In the genomic region with DNA sequence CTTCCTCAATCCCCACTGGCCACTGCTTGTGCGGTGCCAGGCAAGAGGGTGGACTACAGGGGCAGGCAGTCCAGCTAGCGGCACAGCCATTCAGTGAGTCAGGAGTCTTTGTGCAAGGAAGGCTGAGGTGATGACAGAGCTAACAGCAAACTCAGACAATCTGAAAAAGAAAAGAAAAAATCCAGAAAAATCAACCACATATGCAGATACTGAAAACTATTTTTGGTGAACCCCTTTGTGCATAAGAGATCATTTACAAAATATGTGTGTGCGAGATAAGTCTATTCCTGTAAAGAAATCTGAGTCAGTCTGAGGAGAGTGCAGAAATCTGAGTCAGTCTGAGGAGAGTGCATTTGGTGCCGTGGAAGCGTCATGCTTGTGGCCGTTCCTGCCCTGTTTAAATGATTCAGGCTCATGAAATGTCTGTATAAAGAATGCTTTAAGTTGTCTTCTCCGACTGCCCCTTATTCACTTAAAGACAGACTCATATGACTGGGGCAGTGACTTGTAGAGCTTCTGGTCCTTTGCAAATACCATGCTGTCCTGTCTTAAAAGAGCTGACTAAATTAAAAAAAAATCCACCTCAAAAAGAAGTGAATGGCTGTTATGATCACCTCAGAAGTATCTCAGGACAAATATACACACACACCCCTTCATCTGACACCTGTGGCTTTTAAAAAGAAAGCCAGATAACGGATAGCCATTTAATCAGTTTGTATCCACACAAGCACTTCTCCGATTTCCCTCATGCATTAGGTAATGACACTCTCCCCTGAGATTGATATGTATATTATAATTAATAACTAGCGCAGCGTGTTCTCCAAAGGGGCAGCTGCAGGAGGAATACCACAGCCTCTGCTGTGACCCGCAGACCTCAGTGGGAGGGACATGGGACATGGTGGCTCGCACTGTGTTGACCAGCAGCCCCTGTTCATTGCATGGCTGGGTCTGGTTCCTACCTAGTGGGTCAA, we compare ENCODE assay signal across 9 cellular contexts. TPM values are rescaled to one million over a fixed set of nuclear protein-coding genes. Genes with fewer than 3 reads are reported as not detected.
DNase-seq lines count a peak whose midpoint lies in the region; ATAC-seq and TF ChIP-seq lines count a peak whose summit lies in the region.
"Had no signal": no experiment of that assay in that cellular context is flagged by ENCODE, and none has a peak within 500 bp of the region (broad histone marks: within the 10 kb centered on the region; RNA-seq: fewer than 3 reads in every experiment).

No MANE protein-coding gene starts in this region.

- H3K27ac ChIP-seq in dorsolateral prefrontal cortex (peak overlapping the region in 43 of 59 donors; percentile 1 to 82 (median 58)), muscle layer of duodenum (ENCODE audit: low read length) (peak overlapping the region; percentile 90)
- H3K27ac ChIP-seq: SK-N-MC had no signal

- no peak for TF ChIP-seq CTCF in AG09309 (IDR thresholded peaks at IDR 0.05; ENCODE audit: control insufficient read depth, insufficient read depth, low read depth, low read length, missing control alignments)
- TF ChIP-seq CTCF in dorsolateral prefrontal cortex (IDR thresholded peaks at IDR 0.05 in 54 of 56, conservative IDR thresholded peaks at IDR 0.05 in 2 of 56; ENCODE audit: low read depth in 1 of 56, partially characterized antibody in 56 of 56): no peak

- DNase-seq in AG09309 (ENCODE audit: low read depth): peak; percentile 95
- DNase-seq in NCI-H2107 treated with DMSO at 0.1 percent for 48 hours (lab: John Stamatoyannopoulos, UW; ENCODE audit: unreplicated experiment): peak; percentile 95
- DNase-seq in dorsolateral prefrontal cortex: peak in 6 of 10 donors; percentile 48 to 67 (median 61)
- no peak for DNase-seq in T-helper 1 cell
- no peak for DNase-seq in COR-L47 (lab: John Stamatoyannopoulos, UW)
- DNase-seq in NOMO-1 treated with DMSO at 0.1 percent for 48 hours (lab: John Stamatoyannopoulos, UW; ENCODE audit: unreplicated experiment): no peak

- H3K4me1 ChIP-seq in muscle layer of duodenum (ENCODE audit: control insufficient read depth in 1 of 2, insufficient read depth in 2 of 2, low read length in 2 of 2): peaks cover 1 to 6% of the 10 kb centered on the region in 2 donors

- H3K4me3 ChIP-seq in AG09309 (ENCODE audit: control insufficient read depth, low read depth, low read length): no peak overlapping the region
- H3K4me3 ChIP-seq in dorsolateral prefrontal cortex: peak overlapping the region in 6 of 59 donors; percentile 1 to 20 (median 4)
- no peak overlapping the region for H3K4me3 ChIP-seq in muscle layer of duodenum (ENCODE audit: low read depth in 1 of 2, low read length in 2 of 2)
- H3K4me3 ChIP-seq: SK-N-MC had no signal

- intact Hi-C loops in dorsolateral prefrontal cortex (cut with DNase I): no loop called here

- peaks cover 0 to under 1% of the 10 kb centered on the region in 2 donors for H3K36me3 ChIP-seq in muscle layer of duodenum (ENCODE audit: control insufficient read depth in 1 of 2, insufficient read depth in 2 of 2, low read length in 2 of 2)

- H3K27me3 ChIP-seq in dorsolateral prefrontal cortex (no peaks in the 10 kb centered on the region), muscle layer of duodenum (ENCODE audit: low read depth, low read length) (no peaks in the 10 kb centered on the region)

- H3K9me3 ChIP-seq in muscle layer of duodenum (ENCODE audit: control insufficient read depth in 1 of 2, low read length in 2 of 2): no peaks in the 10 kb centered on the region

- no peak for ATAC-seq in GM18909 (IDR thresholded peaks at IDR 0.05; ENCODE audit: poor library complexity, unreplicated experiment)

RNA-seq across cellular contexts. Expression of gene TRIO, which starts 47.3 kb away (rescaled TPM):
- 100 to 1,000 TPM; 171 to 414 (median 292) TPM for total RNA-seq in dorsolateral prefrontal cortex

Comparison
In these comparisons a context has a peak if more than half of its experiments do, and no peak if none do; other contexts are left out.
1. DNase-seq: peak in AG09309 (single experiment), NCI-H2107 treated with DMSO at 0.1 percent for 48 hours (single experiment) and dorsolateral prefrontal cortex (6 of 10); none in T-helper 1 cell (0 of 5), COR-L47 (single experiment) and NOMO-1 treated with DMSO at 0.1 percent for 48 hours (single experiment).